Comparison of ENCODE assay signal across 13 cellular contexts in genomic region chr12:110932048-110932447, GRCh38. TPM values are rescaled to one million over a fixed set of nuclear protein-coding genes. Genes with fewer than 3 reads are reported as not detected.
DNase-seq lines count a peak whose midpoint lies in the region; ATAC-seq and TF ChIP-seq lines count a peak whose summit lies in the region.
"Had no signal": no experiment of that assay in that cellular context is flagged by ENCODE, and none has a peak within 500 bp of the region (broad histone marks: within the 10 kb centered on the region; RNA-seq: fewer than 3 reads in every experiment).

No MANE protein-coding gene starts in this region.

- no peak overlapping the region for H3K18ac ChIP-seq in H9 (ENCODE audit: insufficient read length, low read depth, low read length)

- no peak overlapping the region for H4K91ac ChIP-seq in H9 (ENCODE audit: insufficient read length, low read depth, low read length)

- H3K14ac ChIP-seq in H9 (ENCODE audit: insufficient read depth, low read length): no peak overlapping the region; the same call in 1 of the 2 replicates

- H4K5ac ChIP-seq in H9 (ENCODE audit: insufficient read length, low read depth, low read length): no peak overlapping the region

- no peak overlapping the region for H2AFZ ChIP-seq in H9 (ENCODE audit: low read length)

- DNase-seq in H9 (peak; percentile 62), astrocyte of the spinal cord (ENCODE audit: low read depth, low spot score) (no peak), mesenteric fat pad (ENCODE audit: low spot score) (peak; percentile 33), NCI-H2081 treated with DMSO at 0.1 percent for 48 hours (lab: John Stamatoyannopoulos, UW) (no peak), spleen (no peak)
- DNase-seq: colonic mucosa, NCI-H524 treated with DMSO at 0.1 percent for 48 hours, T1000 had no signal

- H3K27me3 ChIP-seq in DOHH2 (ENCODE audit: control insufficient read depth, low read length): peaks cover 6% of the 10 kb centered on the region
- H3K27me3 ChIP-seq in H9 (ENCODE audit: insufficient read depth, low read length): no peaks in the 10 kb centered on the region
- H3K27me3 ChIP-seq in spleen (replicated peaks in 1 of 7): peaks cover 0 to 50% (median 8%) of the 10 kb centered on the region in 7 donors
- H3K27me3 ChIP-seq: colonic mucosa had no signal

- in situ Hi-C loops in astrocyte of the spinal cord (cut with HindIII; ENCODE audit: low sequenced_read_pairs): no loop called here

- WGBS in H9 (ENCODE audit: extremely low coverage, insufficient read length, low lambda C conversion rate): no CpG with 5 or more reads among the region's 11 CpGs
- 45 to 54% (median 47%) methylated on average over 10 to 11 of the region's 11 CpGs for WGBS in spleen, 5 donors

- no peaks in the 10 kb centered on the region for H3K9me3 ChIP-seq in DOHH2 (ENCODE audit: control insufficient read depth, insufficient read depth, low read length)
- no peaks in the 10 kb centered on the region for H3K9me3 ChIP-seq in H9 (ENCODE audit: control insufficient read depth, low read depth, low read length)
- H3K9me3 ChIP-seq in spleen: no peaks in the 10 kb centered on the region
- H3K9me3 ChIP-seq: colonic mucosa, neutrophil, suprapubic skin had no signal

- H3K4me3 ChIP-seq in DOHH2 (ENCODE audit: low read length): no peak overlapping the region
- H3K4me3 ChIP-seq in astrocyte of the spinal cord (ENCODE audit: low read depth, low read length): no peak overlapping the region
- no peak overlapping the region for H3K4me3 ChIP-seq in spleen
- H3K4me3 ChIP-seq: colonic mucosa, suprapubic skin had no signal

- H3K36me3 Mint-ChIP-seq in H9 (ENCODE audit: insufficient read depth in 1 of 3, low read depth in 3 of 3): no peaks in the 10 kb centered on the region; a peak in 1 of 7 replicates

- H3K27me3 Mint-ChIP-seq in H9 (ENCODE audit: low read depth): no peaks in the 10 kb centered on the region

- no peak overlapping the region for H2BK5ac ChIP-seq in H9 (ENCODE audit: insufficient read length, low read length)

- peak; percentile 68 for TF ChIP-seq CTCF in DOHH2 (IDR thresholded peaks at IDR 0.05; ENCODE audit: low read depth, low read length, poor library complexity, severe bottlenecking)
- TF ChIP-seq CTCF in H9 (conservative IDR thresholded peaks at IDR 0.05): peak; percentile 74
- TF ChIP-seq CTCF in astrocyte of the spinal cord (IDR thresholded peaks at IDR 0.05; ENCODE audit: low read depth, low read length): peak; percentile 43
- TF ChIP-seq CTCF in spleen (IDR thresholded peaks at IDR 0.05 in 8 of 11, conservative IDR thresholded peaks at IDR 0.05 in 3 of 11): no peak

- H4K20me1 ChIP-seq in DOHH2 (ENCODE audit: control insufficient read depth, insufficient read depth, low read depth, low read length): no peaks in the 10 kb centered on the region
- no peaks in the 10 kb centered on the region for H4K20me1 ChIP-seq in H9 (ENCODE audit: control insufficient read depth, insufficient read depth, insufficient read length)

- H3K4me2 ChIP-seq in DOHH2 (ENCODE audit: low read length) (no peak overlapping the region), H9 (ENCODE audit: insufficient read depth, insufficient read length, low read length) (no peak overlapping the region)

- no peaks in the 10 kb centered on the region for H3K79me1 ChIP-seq in H9 (ENCODE audit: insufficient read depth, low read depth, low read length, poor library complexity, severe bottlenecking)

- H2BK20ac ChIP-seq in H9 (ENCODE audit: low read depth, low read length, poor library complexity, severe bottlenecking): no peak overlapping the region

- no peak overlapping the region for H4K8ac ChIP-seq in H9 (replicated peaks; ENCODE audit: insufficient read length, low read depth, low read length)

- H3K23ac ChIP-seq in H9 (ENCODE audit: insufficient read length, low read depth, low read length): no peak overlapping the region

- no peaks in the 10 kb centered on the region for H3F3A ChIP-seq in DOHH2 (ENCODE audit: control insufficient read depth, insufficient read depth)

- H3K79me2 ChIP-seq in DOHH2 (ENCODE audit: control insufficient read depth, low read length) (no peaks in the 10 kb centered on the region), H9 (ENCODE audit: insufficient read depth, low read length) (no peaks in the 10 kb centered on the region)

- no peaks in the 10 kb centered on the region for H3K23me2 ChIP-seq in H9 (ENCODE audit: insufficient read length, low read depth, low read length, poor library complexity, severe bottlenecking)

- intact Hi-C loops in spleen (cut with DNase I; ENCODE audit: low total_unique reads): no loop called here

- H3K36me3 ChIP-seq in DOHH2 (ENCODE audit: control insufficient read depth, low read length): no peaks in the 10 kb centered on the region
- no peaks in the 10 kb centered on the region for H3K36me3 ChIP-seq in spleen
- H3K36me3 ChIP-seq: colonic mucosa, neutrophil, suprapubic skin had no signal

- H2AK5ac ChIP-seq in H9 (ENCODE audit: insufficient read length, low read length): no peak overlapping the region

- no peak for ATAC-seq in HG02623 (IDR thresholded peaks at IDR 0.05; ENCODE audit: unreplicated experiment)
- ATAC-seq: activated T-helper 17 cell treated with anti-CD3 and anti-CD28 coated beads, Interleukin-2, amount 50 U/mL, for 72 hours had no signal

- no peaks in the 10 kb centered on the region for H3K4me1 ChIP-seq in DOHH2 (ENCODE audit: control insufficient read depth, low read length)
- H3K4me1 ChIP-seq in H9 (ENCODE audit: insufficient read depth, low read length): peaks cover 3% of the 10 kb centered on the region; the same call in 1 of the 2 replicates
- peaks cover 0 to 4% (median 3%) of the 10 kb centered on the region in 6 donors for H3K4me1 ChIP-seq in spleen
- H3K4me1 ChIP-seq: colonic mucosa had no signal

- no peak overlapping the region for H2BK120ac ChIP-seq in H9 (ENCODE audit: low read depth, low read length, poor library complexity, severe bottlenecking)

- H3K9me2 ChIP-seq in DOHH2 (replicated peaks; ENCODE audit: control insufficient read depth, low read length): no peaks in the 10 kb centered on the region

- TF ChIP-seq POLR2A in spleen (IDR thresholded peaks at IDR 0.05): no peak

- H3K9me3 Mint-ChIP-seq in H9: 0 out of 5 replicates have a peak, but pooled peaks cover 0 to 4% of the 10 kb centered on the region in 2 experiments
- H3K9me3 Mint-ChIP-seq: activated T-helper 17 cell treated with anti-CD3 and anti-CD28 coated beads, Interleukin-2, amount 50 U/mL, for 72 hours had no signal

- H3K27ac ChIP-seq in DOHH2 (ENCODE audit: low read depth, low read length): no peak overlapping the region
- H3K27ac ChIP-seq in H9 (ENCODE audit: insufficient read length, low read depth, low read length): no peak overlapping the region
- H3K27ac ChIP-seq in spleen: no peak overlapping the region
- H3K27ac ChIP-seq: colonic mucosa, neutrophil, suprapubic skin had no signal

- H3T11ph ChIP-seq in H9 (ENCODE audit: low read length): no peak overlapping the region

- peaks cover 46 to 52% of the 10 kb centered on the region in 2 experiments for H3K4me1 Mint-ChIP-seq in H9
- H3K4me1 Mint-ChIP-seq: activated T-helper 17 cell treated with anti-CD3 and anti-CD28 coated beads, Interleukin-2, amount 50 U/mL, for 72 hours had no signal

- H3K9ac ChIP-seq in H9 (ENCODE audit: extremely low read depth, insufficient read length, low read length): no peak overlapping the region

- no peak overlapping the region for H3K4ac ChIP-seq in H9 (ENCODE audit: low read depth, low read length)

- no peak overlapping the region for H3K4me3 Mint-ChIP-seq in H9
- H3K4me3 Mint-ChIP-seq: activated T-helper 17 cell treated with anti-CD3 and anti-CD28 coated beads, Interleukin-2, amount 50 U/mL, for 72 hours had no signal

- H3K27ac Mint-ChIP-seq in H9: no peak overlapping the region
- H3K27ac Mint-ChIP-seq: activated T-helper 17 cell treated with anti-CD3 and anti-CD28 coated beads, Interleukin-2, amount 50 U/mL, for 72 hours had no signal

- no peak overlapping the region for H2BK12ac ChIP-seq in H9 (ENCODE audit: insufficient read length, low read depth, low read length)

- H3K56ac ChIP-seq in H9 (ENCODE audit: insufficient read length, low read depth, low read length): no peak overlapping the region

- H2BK15ac ChIP-seq in H9 (ENCODE audit: low read depth, low read length): no peak overlapping the region

RNA-seq across cellular contexts. Expression of gene MYL2, which starts 11.7 kb away (rescaled TPM):
- total RNA-seq in H9 (2021): not detected in 2 replicates
- not detected for total RNA-seq in mesenteric fat pad
- total RNA-seq in spleen: not detected
- 1 to 10 TPM; 1.2 to 8.5 (median 1.3) TPM for polyA plus RNA-seq in spleen
- total RNA-seq: activated T-helper 17 cell treated with anti-CD3 and anti-CD28 coated beads, Interleukin-2, amount 50 U/mL, for 72 hours; suprapubic skin had no signal

Comparison
In these comparisons a context has a peak if more than half of its experiments do, and no peak if none do; other contexts are left out.
1. CTCF ChIP-seq: peak in DOHH2 (single experiment), H9 (single experiment) and astrocyte of the spinal cord (single experiment); none in spleen (0 of 11).
2. DNase-seq: peak in H9 (single experiment) and mesenteric fat pad (single experiment); none in astrocyte of the spinal cord (single experiment), NCI-H2081 treated with DMSO at 0.1 percent for 48 hours (single experiment) and spleen (single experiment).